26 cellular contexts compared by ENCODE assay signal in genomic region chr6:112178846-112179245, GRCh38.
"Had no signal": no experiment of that assay in that cellular context is flagged by ENCODE, and none has a peak within 500 bp of the region (broad histone marks: within the 10 kb centered on the region; RNA-seq: fewer than 3 reads in every experiment).

No MANE protein-coding gene starts in this region.

- H3K4me3 ChIP-seq: ascending aorta, Peyer's patch had no signal

- H3K27me3 ChIP-seq: ascending aorta, Peyer's patch had no signal

- H3K4me1 Mint-ChIP-seq: activated naive CD8-positive, alpha-beta T cell treated with anti-CD3 and anti-CD28 coated beads, Interleukin-2, amount 50 U/mL, for 24 hours; WTC11 had no signal

- H3K4me1 ChIP-seq: ascending aorta, Peyer's patch had no signal

- H3K27me3 Mint-ChIP-seq: brain had no signal

- H3K27ac ChIP-seq: ascending aorta, KMS-11, Peyer's patch, RWPE1 had no signal

- H3K9me3 ChIP-seq: ascending aorta, Peyer's patch had no signal

- H3K36me3 Mint-ChIP-seq: activated naive CD4-positive, alpha-beta T cell treated with anti-CD3 and anti-CD28 coated beads, Interleukin-2, amount 50 U/mL, for 72 hours; WTC11 had no signal

- H3K9ac ChIP-seq: KMS-11 had no signal

- H3K9me3 Mint-ChIP-seq: activated naive CD4-positive, alpha-beta T cell treated with anti-CD3 and anti-CD28 coated beads, Interleukin-2, amount 50 U/mL, for 72 hours; activated naive CD8-positive, alpha-beta T cell treated with anti-CD3 and anti-CD28 coated beads, Interleukin-2, amount 50 U/mL, for 24 hours; activated T-cell treated with anti-CD3 and anti-CD28 coated beads, Interleukin-2, amount 50 U/mL, for 4 hours; brain; T-helper 1 cell treated with Interleukin-12 subunit alpha and Interleukin-12 subunit beta and Interleukin-4 antibody, amounts not matched to agents 30 μg/mL and 1 μg/mL, for 36 hours; WTC11 had no signal

- H3K27ac Mint-ChIP-seq: activated naive CD4-positive, alpha-beta T cell treated with anti-CD3 and anti-CD28 coated beads, Interleukin-2, amount 50 U/mL, for 72 hours; activated naive CD8-positive, alpha-beta T cell treated with anti-CD3 and anti-CD28 coated beads, Interleukin-2, amount 50 U/mL, for 24 hours; T-helper 1 cell treated with Interleukin-12 subunit alpha and Interleukin-12 subunit beta and Interleukin-4 antibody, amounts not matched to agents 30 μg/mL and 1 μg/mL, for 36 hours; WTC11 had no signal

- H3K4me3 Mint-ChIP-seq: activated naive CD8-positive, alpha-beta T cell treated with anti-CD3 and anti-CD28 coated beads, Interleukin-2, amount 50 U/mL, for 24 hours; activated T-cell treated with anti-CD3 and anti-CD28 coated beads, Interleukin-2, amount 50 U/mL, for 4 hours; brain; T-helper 1 cell treated with Interleukin-12 subunit alpha and Interleukin-12 subunit beta and Interleukin-4 antibody, amounts not matched to agents 30 μg/mL and 1 μg/mL, for 36 hours; WTC11 had no signal

- DNase-seq: activated CD4-positive, alpha-beta T cell treated with anti-CD3 and anti-CD28 coated beads for 48 hours; activated CD4-positive, alpha-beta T cell treated with anti-CD3 and anti-CD28 coated beads, Interleukin-2, amount 50 U/mL, for 48 hours; activated CD4-positive, CD25-positive, alpha-beta regulatory T cell treated with anti-CD3 and anti-CD28 coated beads, Interleukin-2, amount 50 U/mL, for 72 hours; activated effector memory CD4-positive, alpha-beta T cell treated with anti-CD3 and anti-CD28 coated beads, Interleukin-2, amount 50 U/mL, for 16 hours; activated naive CD4-positive, alpha-beta T cell treated with Interleukin-2 at 50 U/mL for 16 hours; activated naive CD8-positive, alpha-beta T cell treated with anti-CD3 and anti-CD28 coated beads, Interleukin-2, amount 50 U/mL, for 24 hours; activated T-cell treated with anti-CD3 and anti-CD28 coated beads, Interleukin-2, amount 50 U/mL, for 4 hours; amniotic stem cell; NCI-H1092 treated with DMSO at 0.1 percent for 48 hours; NCI-H1417 treated with DMSO at 0.1 percent for 48 hours; NCI-H1694; NCI-H2029; NCI-H2107; NCI-H2171 treated with DMSO at 0.1 percent for 48 hours; NCI-H345; NCI-H510A; NCI-H526 treated with DMSO at 0.1 percent for 48 hours; Peyer's patch; Right ventricle myocardium superior had no signal
